In the genomic region with DNA sequence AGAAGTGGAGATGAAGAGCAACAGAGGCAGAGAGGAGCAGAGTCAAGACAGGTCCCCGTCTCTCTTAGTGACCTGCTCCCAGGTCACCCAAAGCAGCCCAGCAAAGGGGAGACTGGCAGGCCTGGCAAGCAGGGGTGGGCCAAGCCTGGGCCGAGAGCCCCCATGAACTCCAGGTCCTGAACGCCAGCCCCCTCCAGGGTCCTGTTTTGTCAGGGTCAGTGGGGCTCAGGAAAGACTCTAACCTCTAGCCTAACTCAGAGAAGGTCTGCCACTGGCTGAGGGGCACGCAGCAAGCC, we compare ENCODE assay signal across 1 cellular context.
TF ChIP-seq lines count a peak whose summit lies in the region.

No MANE protein-coding gene starts in this region.

TF ChIP-seq in HepG2, 621 proteins besides CTCF, POLR2A, EP300 and RAD21 (continues in another document):
- TF ChIP-seq HNF4G (IDR thresholded peaks at IDR 0.05; ENCODE audit: borderline replicate concordance, low read depth, low read length) (no peak), HNF4G (CRISPR knock-in tag; IDR thresholded peaks at IDR 0.05; ENCODE audit: borderline replicate concordance, low read depth) (no peak), RFXAP (CRISPR knock-in tag; IDR thresholded peaks at IDR 0.05; ENCODE audit: borderline replicate concordance) (0 out of 2 replicates have a peak, but pooled peaks have one; percentile 11), RBM22 (optimal IDR thresholded peaks at IDR 0.05; ENCODE audit: low read length) (no peak), TAF1 (CRISPR knock-in tag; IDR thresholded peaks at IDR 0.05) (no peak), ZNF335 (CRISPR knock-in tag; IDR thresholded peaks at IDR 0.05) (no peak), ATM (IDR thresholded peaks at IDR 0.05; ENCODE audit: borderline replicate concordance) (no peak), ARNTL (CRISPR knock-in tag; IDR thresholded peaks at IDR 0.05) (no peak), MYNN (CRISPR knock-in tag; IDR thresholded peaks at IDR 0.05; ENCODE audit: low read depth) (no peak), RARG (CRISPR knock-in tag; IDR thresholded peaks at IDR 0.05; ENCODE audit: low read depth) (0 out of 2 replicates have a peak, but pooled peaks have one; percentile 12), GPN1 (CRISPR knock-in tag; IDR thresholded peaks at IDR 0.05; ENCODE audit: borderline replicate concordance) (0 out of 2 replicates have a peak, but pooled peaks have one; percentile 25), ZNF225 (CRISPR knock-in tag; IDR thresholded peaks at IDR 0.05) (0 out of 2 replicates have a peak, but pooled peaks have one; percentile 1), ZNF567 (CRISPR knock-in tag; IDR thresholded peaks at IDR 0.05; ENCODE audit: borderline replicate concordance) (no peak), KAT2B (IDR thresholded peaks at IDR 0.05; ENCODE audit: borderline replicate concordance, low read depth, low read length) (no peak), KDM4B (CRISPR knock-in tag; IDR thresholded peaks at IDR 0.05) (0 out of 2 replicates have a peak, but pooled peaks have one; percentile 5), ZSCAN31 (CRISPR knock-in tag; IDR thresholded peaks at IDR 0.05; ENCODE audit: low read depth) (0 out of 2 replicates have a peak, but pooled peaks have one; percentile 30), SMARCC2 (IDR thresholded peaks at IDR 0.05) (no peak), SATB2 (CRISPR knock-in tag; IDR thresholded peaks at IDR 0.05) (no peak), MXD4 (CRISPR knock-in tag; IDR thresholded peaks at IDR 0.05) (0 out of 2 replicates have a peak, but pooled peaks have one; percentile 2), ZBTB3 (CRISPR knock-in tag; IDR thresholded peaks at IDR 0.05; ENCODE audit: borderline replicate concordance, low read depth) (no peak), GLI4 (CRISPR knock-in tag; IDR thresholded peaks at IDR 0.05; ENCODE audit: borderline replicate concordance) (peak; percentile 41; the same call in 1 of the 2 replicates), ZEB1 (IDR thresholded peaks at IDR 0.05; ENCODE audit: insufficient replicate concordance, low read depth) (no peak), POLR2AphosphoS2 (IDR thresholded peaks at IDR 0.05; ENCODE audit: low read depth, low read length) (no peak), NFYC (CRISPR knock-in tag; IDR thresholded peaks at IDR 0.05) (no peak), ZNF253 (CRISPR knock-in tag; IDR thresholded peaks at IDR 0.05; ENCODE audit: borderline replicate concordance) (0 out of 2 replicates have a peak, but pooled peaks have one; percentile 25), ZNF768 (CRISPR knock-in tag; IDR thresholded peaks at IDR 0.05) (peak; percentile 80), KLF6 (CRISPR knock-in tag; IDR thresholded peaks at IDR 0.05) (no peak), JDP2 (CRISPR knock-in tag; IDR thresholded peaks at IDR 0.05; ENCODE audit: borderline replicate concordance) (no peak), ZNF430 (CRISPR knock-in tag; IDR thresholded peaks at IDR 0.05) (0 out of 2 replicates have a peak, but pooled peaks have one; percentile 12), HNRNPLL (IDR thresholded peaks at IDR 0.05; ENCODE audit: low read depth, low read length, poor library complexity, severe bottlenecking) (no peak), TGIF2 (CRISPR knock-in tag; IDR thresholded peaks at IDR 0.05) (no peak), TBP (CRISPR knock-in tag; IDR thresholded peaks at IDR 0.05) (peak; percentile 79; the same call in 1 of the 2 replicates), SMAD3 (CRISPR knock-in tag; IDR thresholded peaks at IDR 0.05) (no peak)
- TF ChIP-seq, protein P1, sequence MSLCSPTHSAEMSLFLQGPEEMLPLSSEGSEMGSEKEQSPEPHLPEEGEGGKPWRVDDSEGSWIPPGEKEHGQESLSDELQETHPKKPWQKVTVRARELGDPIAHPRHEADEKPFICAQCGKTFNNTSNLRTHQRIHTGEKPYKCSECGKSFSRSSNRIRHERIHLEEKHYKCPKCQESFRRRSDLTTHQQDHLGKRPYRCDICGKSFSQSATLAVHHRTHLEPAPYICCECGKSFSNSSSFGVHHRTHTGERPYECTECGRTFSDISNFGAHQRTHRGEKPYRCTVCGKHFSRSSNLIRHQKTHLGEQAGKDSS (CRISPR knock-in tag; IDR thresholded peaks at IDR 0.05; ENCODE audit: borderline replicate concordance, low read depth) = peak; percentile 6; the same call in 1 of the 2 replicates
- TF ChIP-seq, protein P2, sequence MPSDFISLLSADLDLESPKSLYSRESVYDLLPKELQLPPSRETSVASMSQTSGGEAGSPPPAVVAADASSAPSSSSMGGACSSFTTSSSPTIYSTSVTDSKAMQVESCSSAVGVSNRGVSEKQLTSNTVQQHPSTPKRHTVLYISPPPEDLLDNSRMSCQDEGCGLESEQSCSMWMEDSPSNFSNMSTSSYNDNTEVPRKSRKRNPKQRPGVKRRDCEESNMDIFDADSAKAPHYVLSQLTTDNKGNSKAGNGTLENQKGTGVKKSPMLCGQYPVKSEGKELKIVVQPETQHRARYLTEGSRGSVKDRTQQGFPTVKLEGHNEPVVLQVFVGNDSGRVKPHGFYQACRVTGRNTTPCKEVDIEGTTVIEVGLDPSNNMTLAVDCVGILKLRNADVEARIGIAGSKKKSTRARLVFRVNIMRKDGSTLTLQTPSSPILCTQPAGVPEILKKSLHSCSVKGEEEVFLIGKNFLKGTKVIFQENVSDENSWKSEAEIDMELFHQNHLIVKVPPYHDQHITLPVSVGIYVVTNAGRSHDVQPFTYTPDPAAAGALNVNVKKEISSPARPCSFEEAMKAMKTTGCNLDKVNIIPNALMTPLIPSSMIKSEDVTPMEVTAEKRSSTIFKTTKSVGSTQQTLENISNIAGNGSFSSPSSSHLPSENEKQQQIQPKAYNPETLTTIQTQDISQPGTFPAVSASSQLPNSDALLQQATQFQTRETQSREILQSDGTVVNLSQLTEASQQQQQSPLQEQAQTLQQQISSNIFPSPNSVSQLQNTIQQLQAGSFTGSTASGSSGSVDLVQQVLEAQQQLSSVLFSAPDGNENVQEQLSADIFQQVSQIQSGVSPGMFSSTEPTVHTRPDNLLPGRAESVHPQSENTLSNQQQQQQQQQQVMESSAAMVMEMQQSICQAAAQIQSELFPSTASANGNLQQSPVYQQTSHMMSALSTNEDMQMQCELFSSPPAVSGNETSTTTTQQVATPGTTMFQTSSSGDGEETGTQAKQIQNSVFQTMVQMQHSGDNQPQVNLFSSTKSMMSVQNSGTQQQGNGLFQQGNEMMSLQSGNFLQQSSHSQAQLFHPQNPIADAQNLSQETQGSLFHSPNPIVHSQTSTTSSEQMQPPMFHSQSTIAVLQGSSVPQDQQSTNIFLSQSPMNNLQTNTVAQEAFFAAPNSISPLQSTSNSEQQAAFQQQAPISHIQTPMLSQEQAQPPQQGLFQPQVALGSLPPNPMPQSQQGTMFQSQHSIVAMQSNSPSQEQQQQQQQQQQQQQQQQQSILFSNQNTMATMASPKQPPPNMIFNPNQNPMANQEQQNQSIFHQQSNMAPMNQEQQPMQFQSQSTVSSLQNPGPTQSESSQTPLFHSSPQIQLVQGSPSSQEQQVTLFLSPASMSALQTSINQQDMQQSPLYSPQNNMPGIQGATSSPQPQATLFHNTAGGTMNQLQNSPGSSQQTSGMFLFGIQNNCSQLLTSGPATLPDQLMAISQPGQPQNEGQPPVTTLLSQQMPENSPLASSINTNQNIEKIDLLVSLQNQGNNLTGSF (CRISPR knock-in tag; IDR thresholded peaks at IDR 0.05) = no peak; the same call in 1 of the 2 replicates
- TF ChIP-seq, protein P3, sequence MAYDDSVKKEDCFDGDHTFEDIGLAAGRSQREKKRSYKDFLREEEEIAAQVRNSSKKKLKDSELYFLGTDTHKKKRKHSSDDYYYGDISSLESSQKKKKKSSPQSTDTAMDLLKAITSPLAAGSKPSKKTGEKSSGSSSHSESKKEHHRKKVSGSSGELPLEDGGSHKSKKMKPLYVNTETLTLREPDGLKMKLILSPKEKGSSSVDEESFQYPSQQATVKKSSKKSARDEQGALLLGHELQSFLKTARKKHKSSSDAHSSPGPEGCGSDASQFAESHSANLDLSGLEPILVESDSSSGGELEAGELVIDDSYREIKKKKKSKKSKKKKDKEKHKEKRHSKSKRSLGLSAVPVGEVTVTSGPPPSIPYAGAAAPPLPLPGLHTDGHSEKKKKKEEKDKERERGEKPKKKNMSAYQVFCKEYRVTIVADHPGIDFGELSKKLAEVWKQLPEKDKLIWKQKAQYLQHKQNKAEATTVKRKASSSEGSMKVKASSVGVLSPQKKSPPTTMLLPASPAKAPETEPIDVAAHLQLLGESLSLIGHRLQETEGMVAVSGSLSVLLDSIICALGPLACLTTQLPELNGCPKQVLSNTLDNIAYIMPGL (CRISPR knock-in tag; IDR thresholded peaks at IDR 0.05; ENCODE audit: borderline replicate concordance in 1 of 2, low read depth in 1 of 2) = 0 out of 4 replicates have a peak, but pooled peaks of 1 of the 2 experiments have one; percentile 9
- TF ChIP-seq, protein P4, sequence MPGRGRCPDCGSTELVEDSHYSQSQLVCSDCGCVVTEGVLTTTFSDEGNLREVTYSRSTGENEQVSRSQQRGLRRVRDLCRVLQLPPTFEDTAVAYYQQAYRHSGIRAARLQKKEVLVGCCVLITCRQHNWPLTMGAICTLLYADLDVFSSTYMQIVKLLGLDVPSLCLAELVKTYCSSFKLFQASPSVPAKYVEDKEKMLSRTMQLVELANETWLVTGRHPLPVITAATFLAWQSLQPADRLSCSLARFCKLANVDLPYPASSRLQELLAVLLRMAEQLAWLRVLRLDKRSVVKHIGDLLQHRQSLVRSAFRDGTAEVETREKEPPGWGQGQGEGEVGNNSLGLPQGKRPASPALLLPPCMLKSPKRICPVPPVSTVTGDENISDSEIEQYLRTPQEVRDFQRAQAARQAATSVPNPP (CRISPR knock-in tag; IDR thresholded peaks at IDR 0.05) = no peak
- TF ChIP-seq, protein P5, sequence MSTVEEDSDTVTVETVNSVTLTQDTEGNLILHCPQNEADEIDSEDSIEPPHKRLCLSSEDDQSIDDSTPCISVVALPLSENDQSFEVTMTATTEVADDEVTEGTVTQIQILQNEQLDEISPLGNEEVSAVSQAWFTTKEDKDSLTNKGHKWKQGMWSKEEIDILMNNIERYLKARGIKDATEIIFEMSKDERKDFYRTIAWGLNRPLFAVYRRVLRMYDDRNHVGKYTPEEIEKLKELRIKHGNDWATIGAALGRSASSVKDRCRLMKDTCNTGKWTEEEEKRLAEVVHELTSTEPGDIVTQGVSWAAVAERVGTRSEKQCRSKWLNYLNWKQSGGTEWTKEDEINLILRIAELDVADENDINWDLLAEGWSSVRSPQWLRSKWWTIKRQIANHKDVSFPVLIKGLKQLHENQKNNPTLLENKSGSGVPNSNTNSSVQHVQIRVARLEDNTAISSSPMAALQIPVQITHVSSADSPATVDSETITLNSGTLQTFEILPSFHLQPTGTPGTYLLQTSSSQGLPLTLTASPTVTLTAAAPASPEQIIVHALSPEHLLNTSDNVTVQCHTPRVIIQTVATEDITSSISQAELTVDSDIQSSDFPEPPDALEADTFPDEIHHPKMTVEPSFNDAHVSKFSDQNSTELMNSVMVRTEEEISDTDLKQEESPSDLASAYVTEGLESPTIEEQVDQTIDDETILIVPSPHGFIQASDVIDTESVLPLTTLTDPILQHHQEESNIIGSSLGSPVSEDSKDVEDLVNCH (CRISPR knock-in tag; IDR thresholded peaks at IDR 0.05) = no peak
- TF ChIP-seq, protein P6, sequence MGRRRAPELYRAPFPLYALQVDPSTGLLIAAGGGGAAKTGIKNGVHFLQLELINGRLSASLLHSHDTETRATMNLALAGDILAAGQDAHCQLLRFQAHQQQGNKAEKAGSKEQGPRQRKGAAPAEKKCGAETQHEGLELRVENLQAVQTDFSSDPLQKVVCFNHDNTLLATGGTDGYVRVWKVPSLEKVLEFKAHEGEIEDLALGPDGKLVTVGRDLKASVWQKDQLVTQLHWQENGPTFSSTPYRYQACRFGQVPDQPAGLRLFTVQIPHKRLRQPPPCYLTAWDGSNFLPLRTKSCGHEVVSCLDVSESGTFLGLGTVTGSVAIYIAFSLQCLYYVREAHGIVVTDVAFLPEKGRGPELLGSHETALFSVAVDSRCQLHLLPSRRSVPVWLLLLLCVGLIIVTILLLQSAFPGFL (CRISPR knock-in tag; IDR thresholded peaks at IDR 0.05) = 0 out of 2 replicates have a peak, but pooled peaks have one; percentile 38
- TF ChIP-seq, protein P7, sequence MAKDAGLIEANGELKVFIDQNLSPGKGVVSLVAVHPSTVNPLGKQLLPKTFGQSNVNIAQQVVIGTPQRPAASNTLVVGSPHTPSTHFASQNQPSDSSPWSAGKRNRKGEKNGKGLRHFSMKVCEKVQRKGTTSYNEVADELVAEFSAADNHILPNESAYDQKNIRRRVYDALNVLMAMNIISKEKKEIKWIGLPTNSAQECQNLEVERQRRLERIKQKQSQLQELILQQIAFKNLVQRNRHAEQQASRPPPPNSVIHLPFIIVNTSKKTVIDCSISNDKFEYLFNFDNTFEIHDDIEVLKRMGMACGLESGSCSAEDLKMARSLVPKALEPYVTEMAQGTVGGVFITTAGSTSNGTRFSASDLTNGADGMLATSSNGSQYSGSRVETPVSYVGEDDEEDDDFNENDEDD (CRISPR knock-in tag; IDR thresholded peaks at IDR 0.05; ENCODE audit: borderline replicate concordance) = no peak; the same call in 1 of the 2 replicates
- TF ChIP-seq, protein P8, sequence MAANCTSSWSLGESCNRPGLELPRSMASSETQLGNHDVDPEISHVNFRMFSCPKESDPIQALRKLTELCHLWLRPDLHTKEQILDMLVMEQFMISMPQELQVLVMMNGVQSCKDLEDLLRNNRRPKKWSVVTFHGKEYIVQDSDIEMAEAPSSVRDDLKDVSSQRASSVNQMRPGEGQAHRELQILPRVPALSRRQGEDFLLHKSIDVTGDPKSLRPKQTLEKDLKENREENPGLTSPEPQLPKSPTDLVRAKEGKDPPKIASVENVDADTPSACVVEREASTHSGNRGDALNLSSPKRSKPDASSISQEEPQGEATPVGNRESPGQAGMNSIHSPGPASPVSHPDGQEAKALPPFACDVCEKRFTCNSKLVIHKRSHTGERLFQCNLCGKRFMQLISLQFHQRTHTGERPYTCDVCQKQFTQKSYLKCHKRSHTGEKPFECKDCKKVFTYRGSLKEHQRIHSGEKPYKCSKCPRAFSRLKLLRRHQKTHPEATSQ (CRISPR knock-in tag; IDR thresholded peaks at IDR 0.05; ENCODE audit: borderline replicate concordance) = no peak
- TF ChIP-seq, protein P9, sequence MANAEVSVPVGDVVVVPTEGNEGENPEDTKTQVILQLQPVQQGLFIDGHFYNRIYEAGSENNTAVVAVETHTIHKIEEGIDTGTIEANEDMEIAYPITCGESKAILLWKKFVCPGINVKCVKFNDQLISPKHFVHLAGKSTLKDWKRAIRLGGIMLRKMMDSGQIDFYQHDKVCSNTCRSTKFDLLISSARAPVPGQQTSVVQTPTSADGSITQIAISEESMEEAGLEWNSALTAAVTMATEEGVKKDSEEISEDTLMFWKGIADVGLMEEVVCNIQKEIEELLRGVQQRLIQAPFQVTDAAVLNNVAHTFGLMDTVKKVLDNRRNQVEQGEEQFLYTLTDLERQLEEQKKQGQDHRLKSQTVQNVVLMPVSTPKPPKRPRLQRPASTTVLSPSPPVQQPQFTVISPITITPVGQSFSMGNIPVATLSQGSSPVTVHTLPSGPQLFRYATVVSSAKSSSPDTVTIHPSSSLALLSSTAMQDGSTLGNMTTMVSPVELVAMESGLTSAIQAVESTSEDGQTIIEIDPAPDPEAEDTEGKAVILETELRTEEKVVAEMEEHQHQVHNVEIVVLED (CRISPR knock-in tag; IDR thresholded peaks at IDR 0.05; ENCODE audit: borderline replicate concordance) = 0 out of 2 replicates have a peak, but pooled peaks have one; percentile 4
- TF ChIP-seq, protein P10, sequence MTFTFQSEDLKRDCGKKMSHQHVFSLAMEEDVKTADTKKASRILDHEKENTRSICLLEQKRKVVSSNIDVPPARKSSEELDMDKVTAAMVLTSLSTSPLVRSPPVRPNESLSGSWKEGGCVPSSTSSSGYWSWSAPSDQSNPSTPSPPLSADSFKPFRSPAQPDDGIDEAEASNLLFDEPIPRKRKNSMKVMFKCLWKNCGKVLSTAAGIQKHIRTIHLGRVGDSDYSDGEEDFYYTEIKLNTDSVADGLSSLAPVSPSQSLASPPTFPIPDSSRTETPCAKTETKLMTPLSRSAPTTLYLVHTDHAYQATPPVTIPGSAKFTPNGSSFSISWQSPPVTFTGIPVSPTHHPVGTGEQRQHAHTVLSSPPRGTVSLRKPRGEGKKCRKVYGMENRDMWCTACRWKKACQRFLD (CRISPR knock-in tag; IDR thresholded peaks at IDR 0.05; ENCODE audit: borderline replicate concordance) = 0 out of 2 replicates have a peak, but pooled peaks have one; percentile 84
